In genomic region chr22:37566903-37567798, GRCh38 we compare ENCODE assay signal across 7 cellular contexts. TPM values are rescaled to one million over a fixed set of nuclear protein-coding genes. Genes with fewer than 3 reads are reported as not detected.
DNase-seq lines count a peak whose midpoint lies in the region; ATAC-seq and TF ChIP-seq lines count a peak whose summit lies in the region.

No MANE protein-coding gene starts in this region.

- ATAC-seq in HG02981 (IDR thresholded peaks at IDR 0.05; ENCODE audit: unreplicated experiment) = peak; percentile 66

- H3K79me2 ChIP-seq in PC-9 (ENCODE audit: low read depth) = peaks cover 53% of the 10 kb centered on the region

- peaks cover 24% of the 10 kb centered on the region for H3K4me1 Mint-ChIP-seq in activated T-cell treated with anti-CD3 and anti-CD28 coated beads, Interleukin-2, amount 50 U/mL, for 24 hours (ENCODE audit: low read depth)
- peaks cover 31% of the 10 kb centered on the region for H3K4me1 Mint-ChIP-seq in nephron
- H3K4me1 Mint-ChIP-seq in stimulated activated naive CD8-positive, alpha-beta T cell treated with anti-CD3 and anti-CD28 coated beads, Interleukin-15, Interleukin-2, amounts not matched to agents 100 ng/mL and 50 ng/mL, for 24 hours (ENCODE audit: low read depth) = peaks cover 21% of the 10 kb centered on the region

- H3F3A ChIP-seq in PC-9 (ENCODE audit: insufficient read depth, low read depth) = peaks cover 87% of the 10 kb centered on the region

- TF ChIP-seq POLR2A in esophagus muscularis mucosa (IDR thresholded peaks at IDR 0.05; ENCODE audit: low read depth) = no peak

- peak overlapping the region; percentile 39 for H3K4me2 ChIP-seq in PC-9

- WGBS in esophagus muscularis mucosa = 16% methylated on average over 8 of the region's 16 CpGs

- peak overlapping the region; percentile 56 for H3K4me3 Mint-ChIP-seq in activated T-cell treated with anti-CD3 and anti-CD28 coated beads, Interleukin-2, amount 50 U/mL, for 24 hours
- H3K4me3 Mint-ChIP-seq in nephron = no peak overlapping the region
- H3K4me3 Mint-ChIP-seq in stimulated activated naive CD8-positive, alpha-beta T cell treated with anti-CD3 and anti-CD28 coated beads, Interleukin-15, Interleukin-2, amounts not matched to agents 100 ng/mL and 50 ng/mL, for 24 hours = peak overlapping the region; percentile 55

- H3K27me3 ChIP-seq in PC-9 (ENCODE audit: insufficient read depth, low read depth) = no peaks in the 10 kb centered on the region
- H3K27me3 ChIP-seq in esophagus muscularis mucosa = peaks cover 0 to 23% (median 0%) of the 10 kb centered on the region in 4 donors

- TF ChIP-seq EP300 in esophagus muscularis mucosa (IDR thresholded peaks at IDR 0.05) = no peak

- TF ChIP-seq CTCF in GM12872 (IDR thresholded peaks at IDR 0.05; ENCODE audit: insufficient read depth, low read depth, low read length) (peak; percentile 99), PC-9 (conservative IDR thresholded peaks at IDR 0.05) (peak; percentile 99), esophagus muscularis mucosa (IDR thresholded peaks at IDR 0.05) (peak; percentile 91 to 98 (median 94)), nephron (IDR thresholded peaks at IDR 0.05; ENCODE audit: unreplicated experiment in 3 of 3) (peak; percentile 85 to 94 (median 90))

- peaks cover 26% of the 10 kb centered on the region for H3K27me3 Mint-ChIP-seq in activated T-cell treated with anti-CD3 and anti-CD28 coated beads, Interleukin-2, amount 50 U/mL, for 24 hours
- H3K27me3 Mint-ChIP-seq in nephron (ENCODE audit: low read depth) = no peaks in the 10 kb centered on the region
- H3K27me3 Mint-ChIP-seq in stimulated activated naive CD8-positive, alpha-beta T cell treated with anti-CD3 and anti-CD28 coated beads, Interleukin-15, Interleukin-2, amounts not matched to agents 100 ng/mL and 50 ng/mL, for 24 hours = peaks cover 20% of the 10 kb centered on the region

- no peak overlapping the region for H2AFZ ChIP-seq in PC-9

- no peaks in the 10 kb centered on the region for H3K9me3 Mint-ChIP-seq in activated T-cell treated with anti-CD3 and anti-CD28 coated beads, Interleukin-2, amount 50 U/mL, for 24 hours
- no peaks in the 10 kb centered on the region for H3K9me3 Mint-ChIP-seq in nephron
- no peaks in the 10 kb centered on the region for H3K9me3 Mint-ChIP-seq in stimulated activated naive CD8-positive, alpha-beta T cell treated with anti-CD3 and anti-CD28 coated beads, Interleukin-15, Interleukin-2, amounts not matched to agents 100 ng/mL and 50 ng/mL, for 24 hours

- no peaks in the 10 kb centered on the region for H3K9me3 ChIP-seq in PC-9 (ENCODE audit: insufficient read depth, low read depth)
- H3K9me3 ChIP-seq in esophagus muscularis mucosa = no peaks in the 10 kb centered on the region

- intact Hi-C loops in PC-9 (cut with micrococcal nuclease; ENCODE audit: unreplicated experiment) = loop anchor here (1.0 to 5.0 kb wide), 6 partner anchors 22 to 250 kb away; no protein-coding TSS in a partner anchor
- intact Hi-C loops in esophagus muscularis mucosa (cut with DNase I) = loop anchor here (1.0 to 10.0 kb wide), 2 partner anchors 28 to 252 kb away; no protein-coding TSS in a partner anchor

- no peaks in the 10 kb centered on the region for H3K36me3 Mint-ChIP-seq in activated T-cell treated with anti-CD3 and anti-CD28 coated beads, Interleukin-2, amount 50 U/mL, for 24 hours (ENCODE audit: low read depth)
- peaks cover 18% of the 10 kb centered on the region for H3K36me3 Mint-ChIP-seq in nephron (ENCODE audit: low read depth)
- no peaks in the 10 kb centered on the region for H3K36me3 Mint-ChIP-seq in stimulated activated naive CD8-positive, alpha-beta T cell treated with anti-CD3 and anti-CD28 coated beads, Interleukin-15, Interleukin-2, amounts not matched to agents 100 ng/mL and 50 ng/mL, for 24 hours (ENCODE audit: low read depth)

- BruUV-seq in PC-9 (replicated peaks; lab: Mats Ljungman, UMichigan) = no TSS peak

- POLR2A ChIA-PET in PC-9 (lab: Charles Lee; ENCODE audit: unreplicated experiment) = interaction anchor here (0.6 to 0.7 kb wide), 3 partner anchors 41 to 791 kb away, joined by 3 to 14 read pairs (median 4); partner anchors contain the start of genes GGA1 and IFT27

- H3K4me1 ChIP-seq in PC-9 (replicated peaks; ENCODE audit: insufficient read depth) = peaks cover 91% of the 10 kb centered on the region
- peaks cover 57 to 81% (median 69%) of the 10 kb centered on the region in 4 donors for H3K4me1 ChIP-seq in esophagus muscularis mucosa

- H3K9me2 ChIP-seq in PC-9 (ENCODE audit: insufficient read depth) = no peaks in the 10 kb centered on the region

- H3K27ac ChIP-seq in PC-9 = peak overlapping the region; percentile 81
- H3K27ac ChIP-seq in esophagus muscularis mucosa (replicated peaks in 1 of 4) = peak overlapping the region; percentile 15 to 64 (median 53)

- H3K4me3 ChIP-seq in PC-9 (no peak overlapping the region), esophagus muscularis mucosa (no peak overlapping the region)

- peak overlapping the region; percentile 89 for H3K27ac Mint-ChIP-seq in activated T-cell treated with anti-CD3 and anti-CD28 coated beads, Interleukin-2, amount 50 U/mL, for 24 hours
- H3K27ac Mint-ChIP-seq in nephron = peak overlapping the region in 2 of 3 experiments; percentile 63 to 74
- no peak overlapping the region for H3K27ac Mint-ChIP-seq in stimulated activated naive CD8-positive, alpha-beta T cell treated with anti-CD3 and anti-CD28 coated beads, Interleukin-15, Interleukin-2, amounts not matched to agents 100 ng/mL and 50 ng/mL, for 24 hours

- DNase-seq in PC-9 (peak; percentile 93 to 98), esophagus muscularis mucosa (ENCODE audit: extremely low spot score) (peak; percentile 96)
- DNase-seq in activated T-cell treated with anti-CD3 and anti-CD28 coated beads, Interleukin-2, amount 50 U/mL, for 24 hours = peak; percentile 92

- CTCF ChIA-PET in PC-9 (lab: Charles Lee) = interaction anchor here (0.7 to 4.9 kb wide), 11 partner anchors 18 to 881 kb away, joined by 3 to 52 read pairs (median 6); no protein-coding TSS in a partner anchor

- peaks cover 47% of the 10 kb centered on the region for H4K20me1 ChIP-seq in PC-9 (ENCODE audit: insufficient read depth)

- H3K36me3 ChIP-seq in PC-9 (ENCODE audit: low read depth) (peaks cover 13% of the 10 kb centered on the region; the same call in 1 of the 2 replicates), esophagus muscularis mucosa (peaks cover 0 to 37% (median 24%) of the 10 kb centered on the region in 4 donors)

RNA-seq across cellular contexts. Expression of gene CDC42EP1, which starts 6.9 kb away (rescaled TPM):
- total RNA-seq in PC-9 (2021) (94.0 and 110 TPM in 2 replicates), esophagus muscularis mucosa (10 to 100 TPM; 19.9 to 38.1 (median 36.7) TPM)

RNA-seq across cellular contexts. Expression of gene LGALS2, which starts 12.7 kb away (rescaled TPM):
- total RNA-seq in PC-9 (2021) (not detected in 2 replicates), esophagus muscularis mucosa (not detected)

RNA-seq across cellular contexts. Expression of gene GGA1, which starts 41.5 kb away (rescaled TPM):
- total RNA-seq in PC-9 (2021) (99.2 and 102 TPM in 2 replicates), esophagus muscularis mucosa (10 to 100 TPM; 30.3 to 44.7 (median 40.9) TPM)

RNA-seq across cellular contexts. Expression of gene CARD10, which starts 47.9 kb away (rescaled TPM):
- total RNA-seq in PC-9 (2021) (63.9 and 76.7 TPM in 2 replicates), esophagus muscularis mucosa (10 to 100 TPM in 2 of 4 donors, 1 to 10 TPM in 2; 6.0 to 15.3 (median 8.8) TPM)

Comparison
In these comparisons a context has a peak if more than half of its experiments do, and no peak if none do; other contexts are left out.
1. H3K4me3 Mint-ChIP-seq: peak in activated T-cell treated with anti-CD3 and anti-CD28 coated beads, Interleukin-2, amount 50 U/mL, for 24 hours (single experiment) and stimulated activated naive CD8-positive, alpha-beta T cell treated with anti-CD3 and anti-CD28 coated beads, Interleukin-15, Interleukin-2, amounts not matched to agents 100 ng/mL and 50 ng/mL, for 24 hours (single experiment); none in nephron (0 of 3).
2. Peak in every context shown above with its lines, with median percentiles within 50 percentile points of each other: CTCF ChIP-seq and DNase-seq.